In genomic region chr14:96260341-96260821, GRCh38 we compare ENCODE assay signal across 14 cellular contexts. TPM values are rescaled to one million over a fixed set of nuclear protein-coding genes. Genes with fewer than 3 reads are reported as not detected.
DNase-seq lines count a peak whose midpoint lies in the region; ATAC-seq and TF ChIP-seq lines count a peak whose summit lies in the region.
"Had no signal": no experiment of that assay in that cellular context is flagged by ENCODE, and none has a peak within 500 bp of the region (broad histone marks: within the 10 kb centered on the region; RNA-seq: fewer than 3 reads in every experiment).

No MANE protein-coding gene starts in this region.

- 33 to 36% methylated on average over 2 of the region's 2 CpGs for WGBS in upper lobe of left lung, 2 donors

- H3K36me3 ChIP-seq in PC-3 (ENCODE audit: low read depth, low read length) (no peaks in the 10 kb centered on the region), upper lobe of left lung (no peaks in the 10 kb centered on the region)
- H3K36me3 ChIP-seq: uterus had no signal

- POLR2A ChIA-PET in PC-3 (lab: Charles Lee; ENCODE audit: unreplicated experiment), result no interaction called here

- H3K4me1 Mint-ChIP-seq in type B pancreatic cell (ENCODE audit: unreplicated experiment), result peaks cover 4% of the 10 kb centered on the region
- H3K4me1 Mint-ChIP-seq: H9; stimulated activated naive B cell treated with anti-CD40 and anti-IgM and Interleukin-4, amounts not matched to agents 10 μg/mL and 1 μg/mL and 100 μg/mL, for 72 hours had no signal

- H3K4me3 ChIP-seq in PC-3 (ENCODE audit: low read length), result no peak overlapping the region
- H3K4me3 ChIP-seq in fibroblast of mammary gland (ENCODE audit: control insufficient read depth, low read depth, low read length), result no peak overlapping the region
- H3K4me3 ChIP-seq in upper lobe of left lung, result no peak overlapping the region
- H3K4me3 ChIP-seq: uterus had no signal

- BruUV-seq in PC-3 (replicated peaks; lab: Mats Ljungman, UMichigan), result no TSS peak

- H3K9me2 ChIP-seq in PC-3 (replicated peaks; ENCODE audit: low read length), result no peaks in the 10 kb centered on the region

- peak overlapping the region; percentile 16 for H3K27ac ChIP-seq in PC-3 (ENCODE audit: low read length)
- no peak overlapping the region for H3K27ac ChIP-seq in upper lobe of left lung
- no peak overlapping the region for H3K27ac ChIP-seq in substantia nigra (ENCODE audit: low read depth, low read length, poor library complexity, severe bottlenecking)
- H3K27ac ChIP-seq: uterus had no signal

- no peaks in the 10 kb centered on the region; the same call in 1 of the 2 replicates for H3K4me1 ChIP-seq in PC-3 (ENCODE audit: insufficient read depth, low read length)
- H3K4me1 ChIP-seq in upper lobe of left lung, result peaks cover 0 to 12% (median 3%) of the 10 kb centered on the region in 4 donors

- CTCF ChIA-PET in PC-3 (lab: Charles Lee), result interaction anchor here (0.6 kb wide), 1 partner anchor 160 kb away, joined by 3 read pairs; no protein-coding TSS in a partner anchor

- DNase-seq in SIG-M5 treated with dmso at 0.1 percent for 504 hours (lab: John Stamatoyannopoulos, UW; ENCODE audit: unreplicated experiment), result peak; percentile 8
- no peak for DNase-seq in SIG-M5 (lab: John Stamatoyannopoulos, UW)
- DNase-seq in PC-3, result peak; percentile 59
- peak; percentile 87 for DNase-seq in fibroblast of mammary gland (ENCODE audit: low read depth)
- DNase-seq in upper lobe of left lung, result no peak
- DNase-seq in activated CD8-positive, alpha-beta memory T cell treated with anti-CD3 and anti-CD28 coated beads for 24 hours, result no peak
- no peak for DNase-seq in type B pancreatic cell (ENCODE audit: extremely low spot score, unreplicated experiment)
- no peak for DNase-seq in substantia nigra (lab: John Stamatoyannopoulos, UW)
- DNase-seq: activated gamma-delta T cell treated with Interleukin-2 at 50 U/mL for 16 hours; DMS79; H9; occipital lobe; stimulated activated naive B cell treated with anti-CD40 and anti-IgM and Interleukin-4, amounts not matched to agents 10 μg/mL and 1 μg/mL and 100 μg/mL, for 72 hours; uterus had no signal

- H3K79me2 ChIP-seq in PC-3 (ENCODE audit: low read length), result no peaks in the 10 kb centered on the region

- no peak for TF ChIP-seq POLR2A in upper lobe of left lung (IDR thresholded peaks at IDR 0.05)

- peaks cover 15% of the 10 kb centered on the region for H3K9me3 Mint-ChIP-seq in type B pancreatic cell
- H3K9me3 Mint-ChIP-seq: stimulated activated naive B cell treated with anti-CD40 and anti-IgM and Interleukin-4, amounts not matched to agents 10 μg/mL and 1 μg/mL and 100 μg/mL, for 72 hours had no signal

- TF ChIP-seq CTCF in PC-3 (conservative IDR thresholded peaks at IDR 0.05; ENCODE audit: low read depth, low read length) (no peak), fibroblast of mammary gland (conservative IDR thresholded peaks at IDR 0.05; ENCODE audit: control insufficient read depth, insufficient read depth, low read depth, low read length) (no peak), upper lobe of left lung (IDR thresholded peaks at IDR 0.05) (no peak), type B pancreatic cell (conservative IDR thresholded peaks at IDR 0.05) (no peak)

- H2AFZ ChIP-seq in PC-3 (ENCODE audit: low read length), result no peak overlapping the region

- intact Hi-C loops in PC-3 (cut with micrococcal nuclease), result no loop called here

- TF ChIP-seq EP300 in upper lobe of left lung (IDR thresholded peaks at IDR 0.05), result no peak

- H3K36me3 Mint-ChIP-seq in type B pancreatic cell, result no peaks in the 10 kb centered on the region
- H3K36me3 Mint-ChIP-seq: stimulated activated naive B cell treated with anti-CD40 and anti-IgM and Interleukin-4, amounts not matched to agents 10 μg/mL and 1 μg/mL and 100 μg/mL, for 72 hours had no signal

- H3F3A ChIP-seq in PC-3 (ENCODE audit: low read length, unreplicated experiment), result no peaks in the 10 kb centered on the region

- H3K4me3 Mint-ChIP-seq in type B pancreatic cell, result no peak overlapping the region
- H3K4me3 Mint-ChIP-seq: H9; stimulated activated naive B cell treated with anti-CD40 and anti-IgM and Interleukin-4, amounts not matched to agents 10 μg/mL and 1 μg/mL and 100 μg/mL, for 72 hours had no signal

- peaks cover 20% of the 10 kb centered on the region for H3K27me3 Mint-ChIP-seq in type B pancreatic cell

- H3K9ac ChIP-seq in PC-3 (ENCODE audit: low read length), result no peak overlapping the region

- H4K20me1 ChIP-seq in PC-3 (ENCODE audit: low read length), result no peaks in the 10 kb centered on the region

- no peak overlapping the region for H3K4me2 ChIP-seq in PC-3 (ENCODE audit: low read length)

- no peaks in the 10 kb centered on the region for H3K9me3 ChIP-seq in PC-3 (ENCODE audit: low read length)
- H3K9me3 ChIP-seq in upper lobe of left lung, result no peaks in the 10 kb centered on the region
- H3K9me3 ChIP-seq: uterus had no signal

- no peak overlapping the region for H3K27ac Mint-ChIP-seq in type B pancreatic cell
- H3K27ac Mint-ChIP-seq: H9; stimulated activated naive B cell treated with anti-CD40 and anti-IgM and Interleukin-4, amounts not matched to agents 10 μg/mL and 1 μg/mL and 100 μg/mL, for 72 hours had no signal

- peak; percentile 66 for ATAC-seq in PC-3
- ATAC-seq in upper lobe of left lung (ENCODE audit: low FRiP score in 2 of 2), result peak; percentile 53 to 54
- ATAC-seq: stimulated activated naive B cell treated with anti-CD40 and anti-IgM and Interleukin-4, amounts not matched to agents 10 μg/mL and 1 μg/mL and 100 μg/mL, for 72 hours had no signal

- H3K27me3 ChIP-seq in PC-3 (ENCODE audit: low read length) (peaks cover 13% of the 10 kb centered on the region), upper lobe of left lung (no peaks in the 10 kb centered on the region)
- H3K27me3 ChIP-seq: uterus had no signal

RNA-seq across cellular contexts. Expression of gene BDKRB1, which starts 4.4 kb away (rescaled TPM):
- total RNA-seq in PC-3 (2014; rRNA removed) (0.69 TPM in 1 of 2 replicates, not detected in the other), upper lobe of left lung (under 1 TPM in 3 of 6 donors, not detected in 3; 0.24 to 0.46 (median 0.31) TPM), type B pancreatic cell (ENCODE audit: low replicate concordance) (0.62 TPM in 1 of 2 replicates, not detected in the other)
- total RNA-seq: H9, occipital lobe had no signal

RNA-seq across cellular contexts. Expression of gene BDKRB2, which starts 55.7 kb away (rescaled TPM):
- total RNA-seq in PC-3 (2014; rRNA removed) (0.06 and 0.07 TPM in 2 replicates), upper lobe of left lung (1 to 10 TPM in 4 of 6 donors, under 1 TPM in 1, not detected in 1; 0.78 to 4.0 (median 1.8) TPM), type B pancreatic cell (ENCODE audit: low replicate concordance) (2.1 and 3.6 TPM in 2 replicates)

Comparison
In these comparisons a context has a peak if more than half of its experiments do, and no peak if none do; other contexts are left out.
1. DNase-seq: peak in SIG-M5 treated with dmso at 0.1 percent for 504 hours (single experiment), PC-3 (single experiment) and fibroblast of mammary gland (single experiment); none in SIG-M5 (single experiment), upper lobe of left lung (0 of 2), activated CD8-positive, alpha-beta memory T cell treated with anti-CD3 and anti-CD28 coated beads for 24 hours (single experiment), type B pancreatic cell (single experiment) and substantia nigra (0 of 49).